1 cellular context compared by ENCODE assay signal in genomic region chr9:127858041-127858512, GRCh38.
TF ChIP-seq lines count a peak whose summit lies in the region.

No MANE protein-coding gene starts in this region.

TF ChIP-seq in GM23338, 12 proteins besides CTCF, POLR2A, EP300 and RAD21 (continued from another document):
- no peak for TF ChIP-seq ZNF462 (CRISPR knock-in tag; IDR thresholded peaks at IDR 0.05)
- TF ChIP-seq EZH2 (IDR thresholded peaks at IDR 0.05; ENCODE audit: low read depth, unreplicated experiment) = no peak
- no peak for TF ChIP-seq ZNF331 (CRISPR knock-in tag; IDR thresholded peaks at IDR 0.05; ENCODE audit: low read depth)
- no peak for TF ChIP-seq NANOG (IDR thresholded peaks at IDR 0.05; ENCODE audit: borderline replicate concordance)
- TF ChIP-seq ZNF114 (CRISPR knock-in tag; IDR thresholded peaks at IDR 0.05) = no peak
- TF ChIP-seq STAT1 (IDR thresholded peaks at IDR 0.05; ENCODE audit: unreplicated experiment) = no peak
- TF ChIP-seq REST (IDR thresholded peaks at IDR 0.05; ENCODE audit: unreplicated experiment) = no peak
